ENCODE assay signal across 14 cellular contexts in the genomic region with DNA sequence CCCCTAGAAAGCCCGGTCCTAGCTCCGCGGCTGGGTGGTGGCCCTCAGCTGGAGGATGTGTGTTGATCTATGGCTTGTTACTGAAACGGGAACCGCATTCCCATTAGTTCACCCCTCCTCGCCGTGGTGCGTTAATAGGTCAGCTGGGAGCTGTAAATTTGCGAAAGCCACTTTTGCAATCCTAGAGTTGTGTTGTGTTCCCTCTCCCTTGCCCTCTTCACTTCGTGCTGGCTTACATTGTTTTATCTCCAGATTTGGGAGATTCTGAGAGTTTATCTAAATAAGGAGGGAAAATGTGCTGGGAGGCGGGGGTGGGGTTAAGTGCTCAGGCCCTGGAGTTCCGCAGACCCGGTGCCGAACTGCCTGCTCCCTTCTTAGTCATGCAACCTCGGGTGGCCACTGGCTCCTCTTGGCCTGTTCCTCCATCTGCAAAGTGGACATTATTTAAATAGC.
DNase-seq lines count a peak whose midpoint lies in the region; ATAC-seq, FAIRE-seq and TF ChIP-seq lines count a peak whose summit lies in the region.
"Had no signal": no experiment of that assay in that cellular context is flagged by ENCODE, and none has a peak within 500 bp of the region (broad histone marks: within the 10 kb centered on the region; RNA-seq: fewer than 3 reads in every experiment).

No MANE protein-coding gene starts in this region.

- H3K27me3 ChIP-seq in esophagus squamous epithelium = peaks cover 0 to 89% (median 3%) of the 10 kb centered on the region in 4 donors
- H3K27me3 ChIP-seq in mucosa of rectum (ENCODE audit: control insufficient read depth in 2 of 2, insufficient read depth in 2 of 2, low read length in 2 of 2) = peaks cover 3 to 22% of the 10 kb centered on the region in 2 donors
- H3K27me3 ChIP-seq in upper lobe of right lung = peaks cover 37% of the 10 kb centered on the region
- H3K27me3 ChIP-seq in small intestine (ENCODE audit: control insufficient read depth in 2 of 2, insufficient read depth in 2 of 2, low read length in 2 of 2) = no peaks in the 10 kb centered on the region

- H3K36me3 ChIP-seq in esophagus squamous epithelium (no peaks in the 10 kb centered on the region), mucosa of rectum (ENCODE audit: control insufficient read depth in 2 of 2, insufficient read depth in 2 of 2, low read length in 2 of 2) (no peaks in the 10 kb centered on the region), upper lobe of right lung (no peaks in the 10 kb centered on the region), small intestine (ENCODE audit: control insufficient read depth in 2 of 2, insufficient read depth in 2 of 2, low read length in 2 of 2) (no peaks in the 10 kb centered on the region)
- H3K36me3 ChIP-seq: HAP-1 had no signal

- intact Hi-C loops in esophagus squamous epithelium (cut with DNase I) (no loop called here), upper lobe of right lung (cut with DNase I) (no loop called here)

- H3K4me1 ChIP-seq in esophagus squamous epithelium (peaks cover 12 to 56% (median 13%) of the 10 kb centered on the region in 3 donors), mucosa of rectum (ENCODE audit: control insufficient read depth in 2 of 2, insufficient read depth in 2 of 2, low read length in 2 of 2) (peaks cover 10% of the 10 kb centered on the region in 2 donors), upper lobe of right lung (no peaks in the 10 kb centered on the region), small intestine (ENCODE audit: control insufficient read depth in 2 of 2, insufficient read depth in 1 of 2, low read depth in 1 of 2, low read length in 1 of 2) (no peaks in the 10 kb centered on the region)
- H3K4me1 ChIP-seq: HAP-1 had no signal

- peak; percentile 38 for ATAC-seq in upper lobe of right lung
- ATAC-seq in GM19324 (IDR thresholded peaks at IDR 0.05; ENCODE audit: low FRiP score, unreplicated experiment) = no peak
- ATAC-seq in HG03159 (IDR thresholded peaks at IDR 0.05; ENCODE audit: unreplicated experiment) = no peak
- ATAC-seq: activated T-helper 17 cell treated with anti-CD3 and anti-CD28 coated beads, Interleukin-2, amount 50 U/mL, for 72 hours had no signal

- 32 to 41% methylated on average over 12 to 15 of the region's 15 CpGs for WGBS in esophagus squamous epithelium, 2 donors
- WGBS in small intestine, 3 donors = 20 to 23% (median 20%) methylated on average over 15 of the region's 15 CpGs

- DNase-seq in NCI-H1417 (lab: John Stamatoyannopoulos, UW) (peak in 2 of 3 experiments; percentile 7 to 27), NCI-H1417 treated with DMSO at 0.1 percent for 48 hours (lab: John Stamatoyannopoulos, UW) (no peak), esophagus squamous epithelium (lab: John Stamatoyannopoulos, UW) (no peak), upper lobe of right lung (peak; percentile 62), small intestine (no peak)
- DNase-seq: NCI-H1092 had no signal

- peak in 2 of 4 donors; percentile 30 to 55 for TF ChIP-seq POLR2A in esophagus squamous epithelium (IDR thresholded peaks at IDR 0.05)

- no peaks in the 10 kb centered on the region for H3K9me3 ChIP-seq in esophagus squamous epithelium
- H3K9me3 ChIP-seq in mucosa of rectum (ENCODE audit: control insufficient read depth in 2 of 2, low read length in 2 of 2) = no peaks in the 10 kb centered on the region
- no peaks in the 10 kb centered on the region for H3K9me3 ChIP-seq in upper lobe of right lung
- H3K9me3 ChIP-seq in small intestine (ENCODE audit: control insufficient read depth, low read depth) = no peaks in the 10 kb centered on the region
- H3K9me3 ChIP-seq: HAP-1 had no signal

- FAIRE-seq in small intestine (lab: Jason Lieb, UNC) = no peak
- FAIRE-seq: A204.1, G401.6 had no signal

- H3K9ac ChIP-seq in mucosa of rectum (ENCODE audit: low read depth in 1 of 2, low read length in 2 of 2) = no peak overlapping the region

- TF ChIP-seq CTCF in esophagus squamous epithelium (IDR thresholded peaks at IDR 0.05) (no peak), upper lobe of right lung (IDR thresholded peaks at IDR 0.05) (no peak)

- peak overlapping the region; percentile 73 to 97 (median 90) for H3K27ac ChIP-seq in esophagus squamous epithelium
- peak overlapping the region; percentile 73 to 81 for H3K27ac ChIP-seq in mucosa of rectum (ENCODE audit: low read depth in 2 of 2, low read length in 2 of 2)
- no peak overlapping the region for H3K27ac ChIP-seq in upper lobe of right lung
- peak overlapping the region in 1 of 2 donors; percentile 82 for H3K27ac ChIP-seq in small intestine (ENCODE audit: low read depth in 1 of 2, low read length in 1 of 2)
- H3K27ac ChIP-seq: VCaP had no signal

- H3K4me3 ChIP-seq in esophagus squamous epithelium (peak overlapping the region in 1 of 4 donors; percentile 45), mucosa of rectum (ENCODE audit: low read length in 2 of 2) (no peak overlapping the region), upper lobe of right lung (no peak overlapping the region), small intestine (ENCODE audit: low read depth in 1 of 2, low read length in 2 of 2) (no peak overlapping the region)
- H3K4me3 ChIP-seq: HAP-1 had no signal

Comparison
In these comparisons a context has a peak if more than half of its experiments do, and no peak if none do; other contexts are left out.
1. DNase-seq: peak in NCI-H1417 (2 of 3) and upper lobe of right lung (single experiment); none in NCI-H1417 treated with DMSO at 0.1 percent for 48 hours (single experiment), esophagus squamous epithelium (single experiment) and small intestine (single experiment).